25 cellular contexts compared by ENCODE assay signal in genomic region chr17:47095268-47095667, GRCh38.
"Had no signal": no experiment of that assay in that cellular context is flagged by ENCODE, and none has a peak within 500 bp of the region (broad histone marks: within the 10 kb centered on the region; RNA-seq: fewer than 3 reads in every experiment).

No MANE protein-coding gene starts in this region.

- ATAC-seq: activated T-cell treated with anti-CD3 and anti-CD28 coated beads, Interleukin-2, amount 50 U/mL, for 72 hours; effector memory CD8-positive, alpha-beta T cell; stimulated activated naive CD8-positive, alpha-beta T cell treated with anti-CD3 and anti-CD28 coated beads, Interleukin-15, amount 100 ng/mL, for 72 hours; T-cell had no signal

- H3K4me3 Mint-ChIP-seq: activated T-cell treated with anti-CD3 and anti-CD28 coated beads, Interleukin-2, amount 50 U/mL, for 72 hours; effector memory CD8-positive, alpha-beta T cell; neural crest cell; stimulated activated naive CD8-positive, alpha-beta T cell treated with anti-CD3 and anti-CD28 coated beads, Interleukin-15, amount 100 ng/mL, for 72 hours; T-cell had no signal

- H3K27ac ChIP-seq: cardiac muscle cell, prostate gland, right atrium auricular region, suprapubic skin, transverse colon, uterus had no signal

- H3K27me3 Mint-ChIP-seq: effector memory CD8-positive, alpha-beta T cell; stimulated activated naive CD8-positive, alpha-beta T cell treated with anti-CD3 and anti-CD28 coated beads, Interleukin-15, amount 100 ng/mL, for 72 hours; T-cell had no signal

- DNase-seq: activated CD4-positive, CD25-positive, alpha-beta regulatory T cell treated with anti-CD3 and anti-CD28 coated beads, Interleukin-2, amount 50 U/mL, for 72 hours; activated CD8-positive, alpha-beta memory T cell treated with anti-CD3 and anti-CD28 coated beads for 24 hours; activated CD8-positive, alpha-beta memory T cell treated with anti-CD3 and anti-CD28 coated beads, Interleukin-2, amount 50 U/mL, for 48 hours; activated effector memory CD4-positive, alpha-beta T cell treated with anti-CD3 and anti-CD28 coated beads, Interleukin-2, amount 50 U/mL, for 16 hours; activated naive CD4-positive, alpha-beta T cell treated with anti-CD3 and anti-CD28 coated beads, Interleukin-2, amount 50 U/mL, for 16 hours; activated T-cell treated with anti-CD3 and anti-CD28 coated beads, Interleukin-2, amount 50 U/mL, for 72 hours; dermis blood vessel endothelial cell; effector memory CD8-positive, alpha-beta T cell; foreskin melanocyte; head of caudate nucleus; midbrain; small intestine; stimulated activated CD4-positive, alpha-beta T cell treated with anti-CD3 and anti-CD28 coated beads, Interleukin-15, amount 100 ng/mL, for 24 hours; stimulated activated CD4-positive, alpha-beta T cell treated with anti-CD3 and anti-CD28 coated beads, Interleukin-2, amount 100 ng/mL, for 48 hours; stimulated activated naive CD8-positive, alpha-beta T cell treated with anti-CD3 and anti-CD28 coated beads, Interleukin-15, amount 100 ng/mL, for 72 hours; T-cell; T1000; transverse colon; uterus had no signal

- H3K27ac Mint-ChIP-seq: activated T-cell treated with anti-CD3 and anti-CD28 coated beads, Interleukin-2, amount 50 U/mL, for 72 hours; stimulated activated naive CD8-positive, alpha-beta T cell treated with anti-CD3 and anti-CD28 coated beads, Interleukin-15, amount 100 ng/mL, for 72 hours had no signal

- H3K27me3 ChIP-seq: cardiac muscle cell, right atrium auricular region, suprapubic skin, transverse colon, uterus had no signal

- H3K9me3 Mint-ChIP-seq: activated T-cell treated with anti-CD3 and anti-CD28 coated beads, Interleukin-2, amount 50 U/mL, for 72 hours; effector memory CD8-positive, alpha-beta T cell; stimulated activated naive CD8-positive, alpha-beta T cell treated with anti-CD3 and anti-CD28 coated beads, Interleukin-15, amount 100 ng/mL, for 72 hours; T-cell had no signal

- H3K9me3 ChIP-seq: prostate gland, suprapubic skin, transverse colon, uterus had no signal

- H3K4me3 ChIP-seq: cardiac muscle cell, lung, prostate gland, right atrium auricular region, suprapubic skin, transverse colon, uterus had no signal
